In genomic region chr16:13958438-13958837, GRCh38 we compare ENCODE assay signal across 1 cellular context.
TF ChIP-seq lines count a peak whose summit lies in the region.

No MANE protein-coding gene starts in this region.

TF ChIP-seq in GM12878, 131 proteins besides CTCF, POLR2A, EP300 and RAD21 (continued from another document):
- TF ChIP-seq MAX (IDR thresholded peaks at IDR 0.05; ENCODE audit: low read depth, low read length), result no peak
- TF ChIP-seq MXI1 (IDR thresholded peaks at IDR 0.05; ENCODE audit: low read depth, low read length), result no peak
- no peak for TF ChIP-seq ZNF217 (IDR thresholded peaks at IDR 0.05)
- no peak for TF ChIP-seq RAD51 (IDR thresholded peaks at IDR 0.05)
- TF ChIP-seq SUPT20H (IDR thresholded peaks at IDR 0.05; ENCODE audit: borderline replicate concordance, control insufficient read depth, low read depth, low read length), result no peak
- no peak for TF ChIP-seq TAF1 (IDR thresholded peaks at IDR 0.05; ENCODE audit: borderline replicate concordance, low read depth, low read length)
- TF ChIP-seq ASH2L (IDR thresholded peaks at IDR 0.05; ENCODE audit: borderline replicate concordance, low read depth), result no peak
- TF ChIP-seq PBX3 (IDR thresholded peaks at IDR 0.05; ENCODE audit: insufficient replicate concordance, low read depth, low read length), result no peak
- TF ChIP-seq MLLT1 (IDR thresholded peaks at IDR 0.05), result no peak
- TF ChIP-seq SMARCA5 (IDR thresholded peaks at IDR 0.05), result no peak
- no peak for TF ChIP-seq ZNF687 (IDR thresholded peaks at IDR 0.05)
- TF ChIP-seq SMAD1 (IDR thresholded peaks at IDR 0.05; ENCODE audit: low read depth, partially characterized antibody), result no peak
- no peak for TF ChIP-seq CUX1 (IDR thresholded peaks at IDR 0.05; ENCODE audit: insufficient replicate concordance, low read depth, low read length)
- TF ChIP-seq NFXL1 (IDR thresholded peaks at IDR 0.05; ENCODE audit: borderline replicate concordance), result no peak
- no peak for TF ChIP-seq PAX5 (IDR thresholded peaks at IDR 0.05; ENCODE audit: borderline replicate concordance, low read depth, low read length)
- no peak for TF ChIP-seq ZBTB11 (CRISPR knock-in tag; IDR thresholded peaks at IDR 0.05)
